ENCODE assay signal across 1 cellular context in genomic region chr6:103167345-103167744, GRCh38.
TF ChIP-seq lines count a peak whose summit lies in the region.

No MANE protein-coding gene starts in this region.

TF ChIP-seq in HepG2, 621 proteins besides CTCF, POLR2A, EP300 and RAD21 (continued from another document):
- TF ChIP-seq, protein P1, sequence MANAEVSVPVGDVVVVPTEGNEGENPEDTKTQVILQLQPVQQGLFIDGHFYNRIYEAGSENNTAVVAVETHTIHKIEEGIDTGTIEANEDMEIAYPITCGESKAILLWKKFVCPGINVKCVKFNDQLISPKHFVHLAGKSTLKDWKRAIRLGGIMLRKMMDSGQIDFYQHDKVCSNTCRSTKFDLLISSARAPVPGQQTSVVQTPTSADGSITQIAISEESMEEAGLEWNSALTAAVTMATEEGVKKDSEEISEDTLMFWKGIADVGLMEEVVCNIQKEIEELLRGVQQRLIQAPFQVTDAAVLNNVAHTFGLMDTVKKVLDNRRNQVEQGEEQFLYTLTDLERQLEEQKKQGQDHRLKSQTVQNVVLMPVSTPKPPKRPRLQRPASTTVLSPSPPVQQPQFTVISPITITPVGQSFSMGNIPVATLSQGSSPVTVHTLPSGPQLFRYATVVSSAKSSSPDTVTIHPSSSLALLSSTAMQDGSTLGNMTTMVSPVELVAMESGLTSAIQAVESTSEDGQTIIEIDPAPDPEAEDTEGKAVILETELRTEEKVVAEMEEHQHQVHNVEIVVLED (CRISPR knock-in tag; IDR thresholded peaks at IDR 0.05; ENCODE audit: borderline replicate concordance), result no peak
- no peak for TF ChIP-seq EEA1 (CRISPR knock-in tag; IDR thresholded peaks at IDR 0.05; ENCODE audit: borderline replicate concordance)
- no peak for TF ChIP-seq REPIN1 (CRISPR knock-in tag; IDR thresholded peaks at IDR 0.05; ENCODE audit: borderline replicate concordance, low read depth)
- TF ChIP-seq, protein P2, sequence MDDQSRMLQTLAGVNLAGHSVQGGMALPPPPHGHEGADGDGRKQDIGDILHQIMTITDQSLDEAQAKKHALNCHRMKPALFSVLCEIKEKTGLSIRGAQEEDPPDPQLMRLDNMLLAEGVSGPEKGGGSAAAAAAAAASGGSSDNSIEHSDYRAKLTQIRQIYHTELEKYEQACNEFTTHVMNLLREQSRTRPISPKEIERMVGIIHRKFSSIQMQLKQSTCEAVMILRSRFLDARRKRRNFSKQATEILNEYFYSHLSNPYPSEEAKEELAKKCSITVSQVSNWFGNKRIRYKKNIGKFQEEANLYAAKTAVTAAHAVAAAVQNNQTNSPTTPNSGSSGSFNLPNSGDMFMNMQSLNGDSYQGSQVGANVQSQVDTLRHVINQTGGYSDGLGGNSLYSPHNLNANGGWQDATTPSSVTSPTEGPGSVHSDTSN (CRISPR knock-in tag; IDR thresholded peaks at IDR 0.05; ENCODE audit: borderline replicate concordance), result no peak
- TF ChIP-seq ZNF564 (CRISPR knock-in tag; IDR thresholded peaks at IDR 0.05), result no peak
- TF ChIP-seq STAG1 (CRISPR knock-in tag; IDR thresholded peaks at IDR 0.05), result no peak
- TF ChIP-seq, protein P3, sequence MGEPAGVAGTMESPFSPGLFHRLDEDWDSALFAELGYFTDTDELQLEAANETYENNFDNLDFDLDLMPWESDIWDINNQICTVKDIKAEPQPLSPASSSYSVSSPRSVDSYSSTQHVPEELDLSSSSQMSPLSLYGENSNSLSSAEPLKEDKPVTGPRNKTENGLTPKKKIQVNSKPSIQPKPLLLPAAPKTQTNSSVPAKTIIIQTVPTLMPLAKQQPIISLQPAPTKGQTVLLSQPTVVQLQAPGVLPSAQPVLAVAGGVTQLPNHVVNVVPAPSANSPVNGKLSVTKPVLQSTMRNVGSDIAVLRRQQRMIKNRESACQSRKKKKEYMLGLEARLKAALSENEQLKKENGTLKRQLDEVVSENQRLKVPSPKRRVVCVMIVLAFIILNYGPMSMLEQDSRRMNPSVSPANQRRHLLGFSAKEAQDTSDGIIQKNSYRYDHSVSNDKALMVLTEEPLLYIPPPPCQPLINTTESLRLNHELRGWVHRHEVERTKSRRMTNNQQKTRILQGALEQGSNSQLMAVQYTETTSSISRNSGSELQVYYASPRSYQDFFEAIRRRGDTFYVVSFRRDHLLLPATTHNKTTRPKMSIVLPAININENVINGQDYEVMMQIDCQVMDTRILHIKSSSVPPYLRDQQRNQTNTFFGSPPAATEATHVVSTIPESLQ (CRISPR knock-in tag; conservative IDR thresholded peaks at IDR 0.05), result no peak
- no peak for TF ChIP-seq ZC3H4 (CRISPR knock-in tag; IDR thresholded peaks at IDR 0.05; ENCODE audit: borderline replicate concordance)
- no peak for TF ChIP-seq GABPB1 (CRISPR knock-in tag; IDR thresholded peaks at IDR 0.05)
- no peak for TF ChIP-seq HMG20A (CRISPR knock-in tag; IDR thresholded peaks at IDR 0.05; ENCODE audit: borderline replicate concordance)
- no peak for TF ChIP-seq ZNF660 (CRISPR knock-in tag; IDR thresholded peaks at IDR 0.05; ENCODE audit: borderline replicate concordance, low read depth)
TF ChIP-seq in HepG2: peak in this region for 0.
